ENCODE assay signal across 10 cellular contexts in the genomic region with DNA sequence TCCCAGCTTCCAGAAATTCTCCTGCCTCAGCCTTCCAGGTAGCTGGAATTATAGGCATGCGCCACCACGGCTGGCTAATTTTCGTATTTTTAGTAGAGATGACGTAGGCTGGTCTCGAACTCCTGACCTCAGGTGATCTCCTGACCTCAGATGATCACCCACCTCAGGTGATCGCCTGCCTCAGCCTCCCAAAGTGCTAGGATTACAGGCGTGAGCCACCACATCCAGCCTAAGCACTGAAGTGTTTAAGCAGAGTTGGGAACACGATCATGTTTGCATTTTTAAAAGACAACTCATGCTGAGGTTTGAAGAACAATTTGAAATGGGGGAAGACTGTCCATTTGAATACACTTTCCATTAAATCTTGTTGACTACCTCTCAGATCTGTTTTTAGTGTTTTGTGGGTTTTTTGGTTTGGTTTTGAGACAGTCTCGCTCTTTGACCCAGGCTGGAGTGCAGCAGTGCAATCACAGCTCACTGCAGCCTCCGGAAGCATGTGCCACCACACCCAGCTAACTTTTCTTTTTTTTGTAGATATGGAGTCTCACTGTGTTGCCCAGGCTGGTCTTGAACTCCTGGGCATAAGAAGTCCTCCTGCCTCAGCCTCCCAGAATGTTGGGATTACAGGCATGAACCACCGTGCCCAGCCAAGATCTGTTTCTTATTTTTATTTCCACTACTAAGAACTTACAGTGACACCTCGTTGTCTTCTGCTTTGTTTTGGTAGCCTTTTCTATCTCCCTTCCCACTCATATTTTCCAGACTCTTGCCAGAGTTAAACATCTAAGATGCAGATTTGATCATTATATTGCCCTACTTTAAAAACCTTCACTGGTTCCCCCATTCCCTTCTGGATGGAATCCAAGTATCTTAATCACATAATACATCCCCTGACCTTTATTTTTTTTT. TPM values are rescaled to one million over a fixed set of nuclear protein-coding genes. Genes with fewer than 3 reads are reported as not detected.
DNase-seq lines count a peak whose midpoint lies in the region; ATAC-seq, FAIRE-seq and TF ChIP-seq lines count a peak whose summit lies in the region.
"Had no signal": no experiment of that assay in that cellular context is flagged by ENCODE, and none has a peak within 500 bp of the region (broad histone marks: within the 10 kb centered on the region; RNA-seq: fewer than 3 reads in every experiment).

No MANE protein-coding gene starts in this region.

- no peaks in the 10 kb centered on the region for H3K27me3 Mint-ChIP-seq in osteocyte (ENCODE audit: unreplicated experiment)

- H3K9me3 Mint-ChIP-seq in osteocyte (ENCODE audit: unreplicated experiment), result no peaks in the 10 kb centered on the region

- peak overlapping the region; percentile 68 for H3K27ac ChIP-seq in GM12878 (ENCODE audit: control insufficient read depth, insufficient read depth)
- H3K27ac ChIP-seq: neutrophil had no signal

- POLR2A ChIA-PET in GM10248 (lab: Yijun Ruan, JAX), result interaction anchor here (0.6 kb wide), 1 partner anchor 1800 kb away, joined by 5 read pairs; no protein-coding TSS in a partner anchor
- POLR2A ChIA-PET in GM12878 (lab: Charles Lee), result interaction anchor here (0.7 to 2.1 kb wide), 4 partner anchors 15 to 554 kb away, joined by 3 to 7 read pairs (median 4); partner anchors contain the start of gene MDN1

- no peak for TF ChIP-seq RAD21 in GM12878 (IDR thresholded peaks at IDR 0.05; ENCODE audit: insufficient read depth, low read depth, low read length)

- intact Hi-C loops in GM12878 (cut with micrococcal nuclease; ENCODE audit: unreplicated experiment), result loop anchor here (2.0 kb wide), 1 partner anchor 28 kb away; no protein-coding TSS in a partner anchor

- DNase-seq in GM10248 (ENCODE audit: extremely low spot score) (peak; percentile 44), GM12878 (ENCODE audit: low read depth, low spot score) (peak; percentile 87), NOMO-1 treated with dmso at 0.1 percent for 144 hours (lab: John Stamatoyannopoulos, UW; ENCODE audit: unreplicated experiment) (no peak), osteocyte (ENCODE audit: extremely low spot score, unreplicated experiment) (no peak), GDM1 (lab: John Stamatoyannopoulos, UW) (no peak), hepatic stellate cell (ENCODE audit: low spot score) (no peak)

- peak overlapping the region; percentile 40 for H2AFZ ChIP-seq in GM12878 (ENCODE audit: control insufficient read depth, low read depth, low read length)

- no peaks in the 10 kb centered on the region for H4K20me1 ChIP-seq in GM12878 (ENCODE audit: control insufficient read depth, insufficient read depth)

- no peak overlapping the region for H3K4me3 Mint-ChIP-seq in osteocyte (ENCODE audit: unreplicated experiment)

- RAD21 ChIA-PET in GM12878 (lab: Charles Lee; ENCODE audit: unreplicated experiment), result no interaction called here

- 0% methylated on average over 12 of the region's 12 CpGs for WGBS in GM12878 (ENCODE audit: insufficient coverage, insufficient replicate concordance, low lambda C conversion rate, missing lambda C conversion rate)

- in situ Hi-C loops in GM12878 (cut with MboI), result loop anchor here (10.0 kb wide), 1 partner anchor 450 kb away; no protein-coding TSS in a partner anchor

- CTCF ChIA-PET in GM10248 (lab: Yijun Ruan, JAX), result interaction anchor here (1.3 kb wide), 1 partner anchor 106 kb away, joined by 4 read pairs; no protein-coding TSS in a partner anchor
- CTCF ChIA-PET in GM12878 (lab: Yijun Ruan, JAX), result interaction anchor here (1.4 kb wide), 1 partner anchor 26 kb away, joined by 5 read pairs; no protein-coding TSS in a partner anchor

- H3K36me3 Mint-ChIP-seq in osteocyte (ENCODE audit: unreplicated experiment), result peaks cover 27% of the 10 kb centered on the region

- TF ChIP-seq EP300 in GM12878 (IDR thresholded peaks at IDR 0.05; ENCODE audit: borderline replicate concordance in 1 of 2, control insufficient read depth in 1 of 2, low read depth in 2 of 2, low read length in 2 of 2), result peak; percentile 32 to 66; a peak in 3 of 4 replicates

- no peak overlapping the region; the same call in 1 of the 2 replicates for H3K9ac ChIP-seq in GM12878 (ENCODE audit: control insufficient read depth, insufficient read depth, low read length)

- no peaks in the 10 kb centered on the region for H3K27me3 ChIP-seq in GM12878 (replicated peaks in 1 of 2; ENCODE audit: control insufficient read depth in 2 of 2, insufficient read depth in 2 of 2, low read length in 1 of 2)
- H3K27me3 ChIP-seq: neutrophil had no signal

- peaks cover 25% of the 10 kb centered on the region for H3K79me2 ChIP-seq in GM12878 (ENCODE audit: control insufficient read depth, insufficient read depth, low read length)

- TF ChIP-seq CTCF in GM10248 (IDR thresholded peaks at IDR 0.05; ENCODE audit: control extremely low read depth, extremely low read depth, low read depth, missing control alignments) (no peak), GM12878 (IDR thresholded peaks at IDR 0.05 in 2 of 3, conservative IDR thresholded peaks at IDR 0.05 in 1 of 3; ENCODE audit: control insufficient read depth in 2 of 3, extremely low read depth in 1 of 3, insufficient read depth in 1 of 3, low read depth in 3 of 3, low read length in 3 of 3) (no peak), osteocyte (IDR thresholded peaks at IDR 0.05) (no peak)

- H3K4me2 ChIP-seq in GM12878 (ENCODE audit: control insufficient read depth, insufficient read depth), result peak overlapping the region; percentile 68

- peaks cover 13% of the 10 kb centered on the region for H3K4me1 Mint-ChIP-seq in osteocyte (ENCODE audit: unreplicated experiment)

- peak overlapping the region; percentile 42 for H3K4me3 ChIP-seq in GM12878

- H3K4me1 ChIP-seq in GM12878 (ENCODE audit: control insufficient read depth, insufficient read depth, low read length), result peaks cover 28% of the 10 kb centered on the region

- ATAC-seq in GM21423 (IDR thresholded peaks at IDR 0.05; ENCODE audit: unreplicated experiment), result peak; percentile 94
- peak; percentile 98 for ATAC-seq in HG03520 (IDR thresholded peaks at IDR 0.05; ENCODE audit: unreplicated experiment)
- ATAC-seq in GM12878, result peak; percentile 95

- H3K27ac Mint-ChIP-seq in osteocyte (ENCODE audit: unreplicated experiment), result no peak overlapping the region

- FAIRE-seq in GM12878 (lab: Jason Lieb, UNC), result peak; percentile 86

- SMC1A ChIA-PET in GM12878 (lab: Charles Lee; ENCODE audit: uncharacterized antibody, unreplicated experiment), result interaction anchor here (1.8 kb wide), 1 partner anchor 28 kb away, joined by 6 read pairs; no protein-coding TSS in a partner anchor

- TF ChIP-seq POLR2A in GM12878 (IDR thresholded peaks at IDR 0.05; ENCODE audit: low read depth, low read length), result no peak

- no peaks in the 10 kb centered on the region for H3K9me3 ChIP-seq in GM12878 (replicated peaks; ENCODE audit: control insufficient read depth, insufficient read depth, low read length)
- H3K9me3 ChIP-seq: neutrophil had no signal

- BruUV-seq in GM12878 (replicated peaks; lab: Mats Ljungman, UMichigan), result no TSS peak

- H3K36me3 ChIP-seq in GM12878 (ENCODE audit: control insufficient read depth in 2 of 2, insufficient read depth in 2 of 2, low read length in 1 of 2), result peaks cover 0 to 8% of the 10 kb centered on the region in 2 experiments; a peak in 2 of 4 replicates

RNA-seq across cellular contexts. Expression of gene CASP8AP2, which starts 5.5 kb away (rescaled TPM):
- 59.6 and 59.9 TPM in 2 replicates for total RNA-seq in GM12878 (2013; cell fraction: nucleolus; rRNA removed)
- total RNA-seq in GM12878 (2014; rRNA removed) (13.3 and 15.3 TPM in 2 replicates), GM12878 (2014; rRNA removed; fragmentation: Illumina TruSeq; extraction: Trizol) (27.3 and 28.6 TPM in 2 replicates), GM12878 (2021) (18.0 and 18.7 TPM in 2 replicates), osteocyte (15.0 and 15.2 TPM in 2 replicates)
- polyA plus RNA-seq in GM12878 (2011; ENCODE audit: low read depth), result 3.0 TPM
- polyA plus RNA-seq in GM12878 (2011; rRNA removed) (12.0 and 18.8 TPM in 2 replicates), GM12878 (2014; fragmentation: Illumina TruSeq; extraction: Trizol) (18.8 and 24.3 TPM in 2 replicates), GM12878 (2014; fragmentation: Nextera tagmentation; extraction: Ambion mirVana) (10 to 100 TPM; 12.1 to 15.5 TPM), GM12878 (2014; rRNA removed) (10.0 and 11.1 TPM in 2 replicates), GM12878 (2016; fragmentation: Nextera tagmentation; extraction: Ambion mirVana) (10 to 100 TPM; 28.7 TPM)
- polyA plus RNA-seq in GM12878 (2011; cell fraction: cytosol; rRNA removed), result 3.1 and 3.2 TPM in 2 replicates
- polyA plus RNA-seq in GM12878 (2011; cell fraction: nucleus; rRNA removed), result 10.4 and 13.2 TPM in 2 replicates
- polyA plus RNA-seq in GM12878 (2012), result 4.6 and 7.8 TPM in 2 replicates
- polyA minus RNA-seq in GM12878 (2011; rRNA and poly(A)+ RNA removed), result 20.9 and 25.2 TPM in 2 replicates
- polyA minus RNA-seq in GM12878 (2011; cell fraction: cytosol; rRNA and poly(A)+ RNA removed), result 5.5 and 6.5 TPM in 2 replicates
- polyA minus RNA-seq in GM12878 (2011; cell fraction: nucleus; rRNA and poly(A)+ RNA removed), result 14.9 and 25.1 TPM in 2 replicates

RNA-seq across cellular contexts. Expression of gene MDN1, which starts 15.5 kb away (rescaled TPM):
- 114 and 120 TPM in 2 replicates for total RNA-seq in GM12878 (2013; cell fraction: nucleolus; rRNA removed)
- 30.9 and 32.8 TPM in 2 replicates for total RNA-seq in GM12878 (2014; rRNA removed)
- 30.5 and 31.9 TPM in 2 replicates for total RNA-seq in GM12878 (2014; rRNA removed; fragmentation: Illumina TruSeq; extraction: Trizol)
- total RNA-seq in GM12878 (2021), result 44.2 and 50.1 TPM in 2 replicates
- 10.2 TPM for polyA plus RNA-seq in GM12878 (2011; ENCODE audit: low read depth)
- polyA plus RNA-seq in GM12878 (2011; rRNA removed), result 24.6 and 26.4 TPM in 2 replicates
- polyA plus RNA-seq in GM12878 (2011; cell fraction: cytosol; rRNA removed), result 13.7 and 20.1 TPM in 2 replicates
- polyA plus RNA-seq in GM12878 (2011; cell fraction: nucleus; rRNA removed), result 64.7 and 86.5 TPM in 2 replicates
- polyA plus RNA-seq in GM12878 (2012), result 21.2 and 21.5 TPM in 2 replicates
- 27.1 and 28.4 TPM in 2 replicates for polyA plus RNA-seq in GM12878 (2014; fragmentation: Illumina TruSeq; extraction: Trizol)
- 10 to 100 TPM; 19.0 to 19.6 TPM for polyA plus RNA-seq in GM12878 (2014; fragmentation: Nextera tagmentation; extraction: Ambion mirVana)
- polyA plus RNA-seq in GM12878 (2014; rRNA removed), result 15.2 and 17.9 TPM in 2 replicates
- 10 to 100 TPM; 14.3 to 15.1 TPM for polyA plus RNA-seq in GM12878 (2016; fragmentation: Nextera tagmentation; extraction: Ambion mirVana)
- polyA minus RNA-seq in GM12878 (2011; rRNA and poly(A)+ RNA removed), result 28.2 and 37.7 TPM in 2 replicates
- 13.6 and 17.8 TPM in 2 replicates for polyA minus RNA-seq in GM12878 (2011; cell fraction: cytosol; rRNA and poly(A)+ RNA removed)
- 35.8 and 59.0 TPM in 2 replicates for polyA minus RNA-seq in GM12878 (2011; cell fraction: nucleus; rRNA and poly(A)+ RNA removed)
- total RNA-seq in osteocyte, result 30.8 and 33.4 TPM in 2 replicates

RNA-seq across cellular contexts. Expression of gene GJA10, which starts 59.1 kb away (rescaled TPM):
- total RNA-seq in GM12878 (2013; cell fraction: nucleolus; rRNA removed), result not detected in 2 replicates
- total RNA-seq in GM12878 (2014; rRNA removed), result not detected in 2 replicates
- total RNA-seq in GM12878 (2014; rRNA removed; fragmentation: Illumina TruSeq; extraction: Trizol), result not detected in 2 replicates
- total RNA-seq in GM12878 (2021), result not detected in 2 replicates
- not detected for polyA plus RNA-seq in GM12878 (2011; ENCODE audit: low read depth)
- polyA plus RNA-seq in GM12878 (2011; rRNA removed), result not detected in 2 replicates
- polyA plus RNA-seq in GM12878 (2011; cell fraction: cytosol; rRNA removed), result not detected in 2 replicates
- not detected in 2 replicates for polyA plus RNA-seq in GM12878 (2011; cell fraction: nucleus; rRNA removed)
- not detected in 2 replicates for polyA plus RNA-seq in GM12878 (2012)
- polyA plus RNA-seq in GM12878 (2014; fragmentation: Illumina TruSeq; extraction: Trizol), result not detected in 2 replicates
- polyA plus RNA-seq in GM12878 (2014; fragmentation: Nextera tagmentation; extraction: Ambion mirVana), result not detected
- polyA plus RNA-seq in GM12878 (2014; rRNA removed), result not detected in 2 replicates
- not detected for polyA plus RNA-seq in GM12878 (2016; fragmentation: Nextera tagmentation; extraction: Ambion mirVana)
- not detected in 2 replicates for polyA minus RNA-seq in GM12878 (2011; rRNA and poly(A)+ RNA removed)
- polyA minus RNA-seq in GM12878 (2011; cell fraction: cytosol; rRNA and poly(A)+ RNA removed), result not detected in 2 replicates
- polyA minus RNA-seq in GM12878 (2011; cell fraction: nucleus; rRNA and poly(A)+ RNA removed), result not detected in 2 replicates
- total RNA-seq in osteocyte, result not detected in 2 replicates
- polyA plus RNA-seq: adipose tissue had no signal

Comparison
In these comparisons a context has a peak if more than half of its experiments do, and no peak if none do; other contexts are left out.
1. DNase-seq: peak in GM10248 (single experiment) and GM12878 (single experiment); none in NOMO-1 treated with dmso at 0.1 percent for 144 hours (single experiment), osteocyte (single experiment), GDM1 (single experiment) and hepatic stellate cell (single experiment).
2. Peak in every context shown above with its lines, with median percentiles within 50 percentile points of each other: ATAC-seq.